1 cellular context compared by ENCODE assay signal in the genomic region with DNA sequence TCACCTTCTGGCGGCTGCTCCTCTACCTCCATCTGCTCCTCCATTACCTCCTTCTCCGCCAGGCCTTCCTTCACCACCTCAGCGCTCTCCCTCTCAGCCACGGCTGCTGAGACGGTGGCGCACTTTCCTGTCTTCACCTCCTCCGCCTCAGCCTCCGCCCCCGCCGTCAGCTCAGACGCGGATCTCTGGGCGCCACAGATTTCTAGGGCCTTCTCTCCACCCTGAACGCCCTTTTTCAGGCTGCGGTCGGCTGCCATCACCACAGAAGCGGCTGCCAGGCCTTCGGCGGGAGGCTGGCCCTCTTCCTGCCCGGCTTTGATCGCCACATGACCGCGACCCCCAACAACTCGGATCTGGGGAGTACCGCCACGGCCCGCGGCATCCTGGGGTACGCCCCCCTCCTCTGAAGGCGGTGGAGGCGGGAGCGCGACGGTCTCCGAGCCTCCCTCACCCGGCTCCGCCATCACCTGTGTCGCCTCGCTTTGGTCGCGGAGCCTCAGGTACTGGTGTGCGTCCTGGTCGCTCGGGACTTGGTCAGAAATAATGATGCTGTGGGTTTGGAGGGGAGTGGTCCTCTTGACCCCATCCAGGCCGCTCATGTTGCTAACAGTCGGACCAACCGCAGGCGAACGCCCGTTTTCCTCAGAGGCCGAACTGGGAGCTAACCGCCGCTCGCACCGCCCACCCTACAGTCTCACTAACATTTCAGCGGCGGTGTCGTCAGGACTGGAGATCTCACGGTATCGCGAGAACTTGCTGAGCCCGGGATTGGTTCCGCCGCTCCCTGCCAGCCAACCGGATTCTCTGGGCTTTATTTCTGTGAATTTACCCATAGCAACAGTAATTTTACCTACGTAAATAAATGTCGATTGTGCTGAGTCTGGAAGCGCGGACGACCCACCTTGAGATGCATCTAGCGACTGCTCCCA.
TF ChIP-seq lines count a peak whose summit lies in the region.

A gene (minus strand): TSS at position 699 of the 929 bp plus-strand sequence. CDS start 100 bp downstream, at position 599.

TF ChIP-seq in GM12878, 131 proteins besides CTCF, POLR2A, EP300 and RAD21 (continued from another document):
- TF ChIP-seq, protein P1, sequence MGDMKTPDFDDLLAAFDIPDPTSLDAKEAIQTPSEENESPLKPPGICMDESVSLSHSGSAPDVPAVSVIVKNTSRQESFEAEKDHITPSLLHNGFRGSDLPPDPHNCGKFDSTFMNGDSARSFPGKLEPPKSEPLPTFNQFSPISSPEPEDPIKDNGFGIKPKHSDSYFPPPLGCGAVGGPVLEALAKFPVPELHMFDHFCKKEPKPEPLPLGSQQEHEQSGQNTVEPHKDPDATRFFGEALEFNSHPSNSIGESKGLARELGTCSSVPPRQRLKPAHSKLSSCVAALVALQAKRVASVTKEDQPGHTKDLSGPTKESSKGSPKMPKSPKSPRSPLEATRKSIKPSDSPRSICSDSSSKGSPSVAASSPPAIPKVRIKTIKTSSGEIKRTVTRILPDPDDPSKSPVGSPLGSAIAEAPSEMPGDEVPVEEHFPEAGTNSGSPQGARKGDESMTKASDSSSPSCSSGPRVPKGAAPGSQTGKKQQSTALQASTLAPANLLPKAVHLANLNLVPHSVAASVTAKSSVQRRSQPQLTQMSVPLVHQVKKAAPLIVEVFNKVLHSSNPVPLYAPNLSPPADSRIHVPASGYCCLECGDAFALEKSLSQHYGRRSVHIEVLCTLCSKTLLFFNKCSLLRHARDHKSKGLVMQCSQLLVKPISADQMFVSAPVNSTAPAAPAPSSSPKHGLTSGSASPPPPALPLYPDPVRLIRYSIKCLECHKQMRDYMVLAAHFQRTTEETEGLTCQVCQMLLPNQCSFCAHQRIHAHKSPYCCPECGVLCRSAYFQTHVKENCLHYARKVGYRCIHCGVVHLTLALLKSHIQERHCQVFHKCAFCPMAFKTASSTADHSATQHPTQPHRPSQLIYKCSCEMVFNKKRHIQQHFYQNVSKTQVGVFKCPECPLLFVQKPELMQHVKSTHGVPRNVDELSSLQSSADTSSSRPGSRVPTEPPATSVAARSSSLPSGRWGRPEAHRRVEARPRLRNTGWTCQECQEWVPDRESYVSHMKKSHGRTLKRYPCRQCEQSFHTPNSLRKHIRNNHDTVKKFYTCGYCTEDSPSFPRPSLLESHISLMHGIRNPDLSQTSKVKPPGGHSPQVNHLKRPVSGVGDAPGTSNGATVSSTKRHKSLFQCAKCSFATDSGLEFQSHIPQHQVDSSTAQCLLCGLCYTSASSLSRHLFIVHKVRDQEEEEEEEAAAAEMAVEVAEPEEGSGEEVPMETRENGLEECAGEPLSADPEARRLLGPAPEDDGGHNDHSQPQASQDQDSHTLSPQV (IDR thresholded peaks at IDR 0.05): no peak
- TF ChIP-seq, protein P2, sequence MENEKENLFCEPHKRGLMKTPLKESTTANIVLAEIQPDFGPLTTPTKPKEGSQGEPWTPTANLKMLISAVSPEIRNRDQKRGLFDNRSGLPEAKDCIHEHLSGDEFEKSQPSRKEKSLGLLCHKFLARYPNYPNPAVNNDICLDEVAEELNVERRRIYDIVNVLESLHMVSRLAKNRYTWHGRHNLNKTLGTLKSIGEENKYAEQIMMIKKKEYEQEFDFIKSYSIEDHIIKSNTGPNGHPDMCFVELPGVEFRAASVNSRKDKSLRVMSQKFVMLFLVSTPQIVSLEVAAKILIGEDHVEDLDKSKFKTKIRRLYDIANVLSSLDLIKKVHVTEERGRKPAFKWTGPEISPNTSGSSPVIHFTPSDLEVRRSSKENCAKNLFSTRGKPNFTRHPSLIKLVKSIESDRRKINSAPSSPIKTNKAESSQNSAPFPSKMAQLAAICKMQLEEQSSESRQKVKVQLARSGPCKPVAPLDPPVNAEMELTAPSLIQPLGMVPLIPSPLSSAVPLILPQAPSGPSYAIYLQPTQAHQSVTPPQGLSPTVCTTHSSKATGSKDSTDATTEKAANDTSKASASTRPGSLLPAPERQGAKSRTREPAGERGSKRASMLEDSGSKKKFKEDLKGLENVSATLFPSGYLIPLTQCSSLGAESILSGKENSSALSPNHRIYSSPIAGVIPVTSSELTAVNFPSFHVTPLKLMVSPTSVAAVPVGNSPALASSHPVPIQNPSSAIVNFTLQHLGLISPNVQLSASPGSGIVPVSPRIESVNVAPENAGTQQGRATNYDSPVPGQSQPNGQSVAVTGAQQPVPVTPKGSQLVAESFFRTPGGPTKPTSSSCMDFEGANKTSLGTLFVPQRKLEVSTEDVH (IDR thresholded peaks at IDR 0.05; ENCODE audit: low read depth, partially characterized antibody): no peak
- peak; percentile 31 to 56; a peak in 2 of 4 replicates for TF ChIP-seq IKZF2 (IDR thresholded peaks at IDR 0.05)
- TF ChIP-seq, protein P3, sequence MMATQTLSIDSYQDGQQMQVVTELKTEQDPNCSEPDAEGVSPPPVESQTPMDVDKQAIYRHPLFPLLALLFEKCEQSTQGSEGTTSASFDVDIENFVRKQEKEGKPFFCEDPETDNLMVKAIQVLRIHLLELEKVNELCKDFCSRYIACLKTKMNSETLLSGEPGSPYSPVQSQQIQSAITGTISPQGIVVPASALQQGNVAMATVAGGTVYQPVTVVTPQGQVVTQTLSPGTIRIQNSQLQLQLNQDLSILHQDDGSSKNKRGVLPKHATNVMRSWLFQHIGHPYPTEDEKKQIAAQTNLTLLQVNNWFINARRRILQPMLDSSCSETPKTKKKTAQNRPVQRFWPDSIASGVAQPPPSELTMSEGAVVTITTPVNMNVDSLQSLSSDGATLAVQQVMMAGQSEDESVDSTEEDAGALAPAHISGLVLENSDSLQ (IDR thresholded peaks at IDR 0.05): no peak
- TF ChIP-seq SMARCA5 (IDR thresholded peaks at IDR 0.05): 0 out of 2 replicates have a peak, but pooled peaks have one; percentile 58
- no peak for TF ChIP-seq NRF1 (conservative IDR thresholded peaks at IDR 0.05; ENCODE audit: low read depth, low read length)
- TF ChIP-seq MEF2B (IDR thresholded peaks at IDR 0.05; ENCODE audit: partially characterized antibody, poor library complexity, severe bottlenecking): no peak
- TF ChIP-seq GABPA (IDR thresholded peaks at IDR 0.05; ENCODE audit: low read depth): no peak
